8 cellular contexts compared by ENCODE assay signal in the genomic region with DNA sequence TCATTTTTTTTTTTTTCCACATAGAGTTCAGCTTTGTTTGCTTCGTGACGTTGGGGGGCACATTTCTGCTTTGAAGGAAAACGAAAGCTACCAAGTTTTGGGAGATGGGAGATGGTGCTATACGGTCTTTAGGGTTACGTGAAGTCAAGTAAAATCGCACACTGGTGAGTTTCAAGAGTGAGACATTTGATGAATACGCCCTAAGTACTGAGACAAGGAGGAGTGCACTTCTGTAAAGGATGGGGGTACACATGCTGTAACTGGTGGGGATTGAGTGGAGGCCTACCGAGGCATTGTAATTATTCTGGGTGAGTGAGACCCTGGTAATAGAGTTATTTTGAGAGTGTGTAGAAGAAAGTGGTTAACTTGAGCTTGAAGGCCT. TPM values are rescaled to one million over a fixed set of nuclear protein-coding genes. Genes with fewer than 3 reads are reported as not detected.
DNase-seq lines count a peak whose midpoint lies in the region; ATAC-seq and TF ChIP-seq lines count a peak whose summit lies in the region.

No MANE protein-coding gene starts in this region.

- in situ Hi-C loops in astrocyte of the cerebellum (cut with HindIII; ENCODE audit: low sequenced_read_pairs): no loop called here

- H3K27me3 ChIP-seq in BE2C (no peaks in the 10 kb centered on the region), HUES6 (ENCODE audit: control insufficient read depth, insufficient read depth, low read length) (no peaks in the 10 kb centered on the region), stomach (no peaks in the 10 kb centered on the region)

- H3K4me1 ChIP-seq in BE2C (no peaks in the 10 kb centered on the region), HUES6 (ENCODE audit: control insufficient read depth, insufficient read depth, low read length) (peaks cover 5% of the 10 kb centered on the region; the same call in 1 of the 2 replicates), stomach (peaks cover 0 to 9% (median 3%) of the 10 kb centered on the region in 4 donors)

- H3K27ac ChIP-seq in HUES6 (ENCODE audit: low read depth, low read length): peak overlapping the region; percentile 78; the same call in 1 of the 2 replicates
- H3K27ac ChIP-seq in stomach: peak overlapping the region; percentile 76 to 87 (median 81)

- TF ChIP-seq CTCF in BE2C (IDR thresholded peaks at IDR 0.05; ENCODE audit: low read depth, low read length): no peak
- TF ChIP-seq CTCF in astrocyte of the cerebellum (IDR thresholded peaks at IDR 0.05; ENCODE audit: low read depth, low read length, missing control alignments): no peak
- no peak for TF ChIP-seq CTCF in stomach (IDR thresholded peaks at IDR 0.05)

- no peak for TF ChIP-seq EP300 in stomach (IDR thresholded peaks at IDR 0.05)

- DNase-seq in BE2C (no peak), astrocyte of the cerebellum (ENCODE audit: low read depth) (no peak), immature natural killer cell (peak in 1 of 3 donors; percentile 14), stomach (no peak), pons (ENCODE audit: low spot score) (no peak), NCI-H2107 (lab: John Stamatoyannopoulos, UW) (no peak)

- no peak for TF ChIP-seq POLR2A in stomach (IDR thresholded peaks at IDR 0.05)

- H3K27me3 Mint-ChIP-seq in immature natural killer cell (ENCODE audit: low read depth in 3 of 3): peaks cover 0 to 4% (median 0%) of the 10 kb centered on the region in 3 donors

- peak overlapping the region; percentile 93 for H3K9ac ChIP-seq in HUES6 (ENCODE audit: low read length)

- H3K4me1 Mint-ChIP-seq in immature natural killer cell: peaks cover 46 to 60% of the 10 kb centered on the region in 2 donors

- intact Hi-C loops in stomach (cut with DNase I; ENCODE audit: low total_unique reads): no loop called here

- H3K9me3 ChIP-seq in BE2C (no peaks in the 10 kb centered on the region), HUES6 (ENCODE audit: control insufficient read depth, insufficient read depth, low read depth, low read length) (0 out of 2 replicates have a peak, but pooled peaks cover 2% of the 10 kb centered on the region), stomach (no peaks in the 10 kb centered on the region)

- H3K36me3 Mint-ChIP-seq in immature natural killer cell: peaks cover 0 to 4% (median 0%) of the 10 kb centered on the region in 3 donors

- H3K9me3 Mint-ChIP-seq in immature natural killer cell: no peaks in the 10 kb centered on the region

- WGBS in stomach, 5 donors: 0 to 29% (median 2%) methylated on average over 8 of the region's 8 CpGs

- H3K4me3 ChIP-seq in BE2C (ENCODE audit: low read depth, low read length) (peak overlapping the region; percentile 80), HUES6 (ENCODE audit: low read depth, low read length) (peak overlapping the region; percentile 97), astrocyte of the cerebellum (ENCODE audit: low read depth, low read length) (peak overlapping the region; percentile 59), stomach (peak overlapping the region; percentile 51 to 59 (median 56))

- peak overlapping the region; percentile 90 to 94 (median 93) for H3K27ac Mint-ChIP-seq in immature natural killer cell

- no peaks in the 10 kb centered on the region for H3K36me3 ChIP-seq in BE2C
- no peaks in the 10 kb centered on the region for H3K36me3 ChIP-seq in HUES6 (ENCODE audit: control insufficient read depth, insufficient read depth, low read length)
- no peaks in the 10 kb centered on the region for H3K36me3 ChIP-seq in stomach

- ATAC-seq in HG02938 (IDR thresholded peaks at IDR 0.05; ENCODE audit: unreplicated experiment): no peak

- peak overlapping the region; percentile 91 to 99 (median 96) for H3K4me3 Mint-ChIP-seq in immature natural killer cell

RNA-seq across cellular contexts. Expression of a gene that starts 0.5 kb away (rescaled TPM):
- 14.8 TPM for polyA plus RNA-seq in BE2C (2012; ENCODE audit: insufficient read depth, insufficient read length, low read depth)
- polyA plus RNA-seq in immature natural killer cell (100 to 1,000 TPM; 188 to 334 (median 208) TPM), stomach (100 to 1,000 TPM in 1 of 3 donors, 10 to 100 TPM in 2; 95.4 to 124 (median 95.8) TPM)
- total RNA-seq in stomach: 100 to 1,000 TPM in 3 of 5 donors, 10 to 100 TPM in 2; 37.1 to 379 (median 154) TPM

RNA-seq across cellular contexts. Expression of a gene that starts 0.7 kb away (rescaled TPM):
- 3.5 TPM for polyA plus RNA-seq in BE2C (2012; ENCODE audit: insufficient read depth, insufficient read length, low read depth)
- polyA plus RNA-seq in immature natural killer cell (1 to 10 TPM in 2 of 3 donors, under 1 TPM in 1; 0.92 to 6.5 (median 5.6) TPM), stomach (10 to 100 TPM; 10.7 to 36.2 (median 21.0) TPM)
- total RNA-seq in stomach: 10 to 100 TPM in 1 of 5 donors, 1 to 10 TPM in 3, not detected in 1; 1.2 to 15.8 (median 2.6) TPM
